ENCODE assay signal across 8 cellular contexts in genomic region chr12:57112492-57113294, GRCh38. TPM values are rescaled to one million over a fixed set of nuclear protein-coding genes. Genes with fewer than 3 reads are reported as not detected.
DNase-seq lines count a peak whose midpoint lies in the region; ATAC-seq, FAIRE-seq and TF ChIP-seq lines count a peak whose summit lies in the region.

No MANE protein-coding gene starts in this region.

- H3K27me3 ChIP-seq in DND-41 (ENCODE audit: insufficient read depth, low read length, poor library complexity) (no peaks in the 10 kb centered on the region), SJSA1 (replicated peaks) (no peaks in the 10 kb centered on the region), small intestine (ENCODE audit: control insufficient read depth in 2 of 2, insufficient read depth in 2 of 2, low read length in 2 of 2) (no peaks in the 10 kb centered on the region)

- H3K27ac ChIP-seq in DND-41 (ENCODE audit: low read length) (peak overlapping the region; percentile 93), SJSA1 (peak overlapping the region; percentile 77; the same call in 1 of the 2 replicates), small intestine (ENCODE audit: low read depth in 1 of 2, low read length in 1 of 2) (peak overlapping the region; percentile 89 to 93)

- H3K9me3 ChIP-seq in DND-41 (ENCODE audit: insufficient read depth, low read length, severe bottlenecking): no peaks in the 10 kb centered on the region
- no peaks in the 10 kb centered on the region for H3K9me3 ChIP-seq in SJSA1 (replicated peaks)
- H3K9me3 ChIP-seq in small intestine (ENCODE audit: control insufficient read depth, low read depth): no peaks in the 10 kb centered on the region

- H3K4me1 ChIP-seq in DND-41 (ENCODE audit: insufficient read depth, low read length) (peaks cover 37% of the 10 kb centered on the region), SJSA1 (replicated peaks) (peaks cover 32% of the 10 kb centered on the region), small intestine (ENCODE audit: control insufficient read depth in 2 of 2, insufficient read depth in 1 of 2, low read depth in 1 of 2, low read length in 1 of 2) (peaks cover 0 to 4% of the 10 kb centered on the region in 2 donors)

- peak overlapping the region; percentile 89; the same call in 1 of the 2 replicates for H2AFZ ChIP-seq in DND-41 (ENCODE audit: low read depth, low read length)

- peak; percentile 100 for TF ChIP-seq CTCF in DND-41 (IDR thresholded peaks at IDR 0.05; ENCODE audit: borderline replicate concordance, extremely low read depth, low read length, poor library complexity, severe bottlenecking)
- peak; percentile 81 for TF ChIP-seq CTCF in fibroblast of the aortic adventitia (IDR thresholded peaks at IDR 0.05; ENCODE audit: insufficient read depth, low read length)

- H3K36me3 ChIP-seq in DND-41 (ENCODE audit: insufficient read depth, low read length) (no peaks in the 10 kb centered on the region), SJSA1 (peaks cover 5% of the 10 kb centered on the region; the same call in 1 of the 2 replicates), small intestine (ENCODE audit: control insufficient read depth in 2 of 2, insufficient read depth in 2 of 2, low read length in 2 of 2) (no peaks in the 10 kb centered on the region)

- 64 to 66% (median 66%) methylated on average over 9 of the region's 9 CpGs for WGBS in small intestine, 3 donors

- peak overlapping the region; percentile 78 for H3K9ac ChIP-seq in DND-41 (ENCODE audit: low read depth, low read length)

- no peak for ATAC-seq in DND-41 (ENCODE audit: insufficient read depth, low read depth)
- ATAC-seq in GM21723 (IDR thresholded peaks at IDR 0.05; ENCODE audit: unreplicated experiment): peak; percentile 63
- ATAC-seq in HG02798 (IDR thresholded peaks at IDR 0.05; ENCODE audit: poor library complexity, unreplicated experiment): no peak

- peaks cover 19% of the 10 kb centered on the region for H3K79me2 ChIP-seq in DND-41 (ENCODE audit: insufficient read depth, low read length)

- no peak for DNase-seq in DND-41
- no peak for DNase-seq in SJSA1 (ENCODE audit: low read depth in 1 of 2, low spot score in 2 of 2)
- no peak for DNase-seq in fibroblast of the aortic adventitia (ENCODE audit: low read depth)
- no peak for DNase-seq in small intestine
- no peak for DNase-seq in medulla oblongata (ENCODE audit: extremely low spot score)
- no peak for DNase-seq in AG08395 (ENCODE audit: low spot score)

- FAIRE-seq in small intestine (lab: Jason Lieb, UNC): no peak

- peak overlapping the region; percentile 99 for H3K4me2 ChIP-seq in DND-41 (ENCODE audit: insufficient read depth, low read length)

- H4K20me1 ChIP-seq in DND-41 (ENCODE audit: insufficient read depth, low read length): peaks cover 1% of the 10 kb centered on the region; the same call in 1 of the 2 replicates

- H3K4me3 ChIP-seq in DND-41 (ENCODE audit: low read depth in 1 of 2, low read length in 2 of 2): peak overlapping the region in 1 of 2 experiments; percentile 90; a peak in 2 of 4 replicates
- peak overlapping the region; percentile 46 for H3K4me3 ChIP-seq in SJSA1
- H3K4me3 ChIP-seq in fibroblast of the aortic adventitia (ENCODE audit: low read depth, low read length): peak overlapping the region; percentile 48
- no peak overlapping the region for H3K4me3 ChIP-seq in small intestine (ENCODE audit: low read depth in 1 of 2, low read length in 2 of 2)

RNA-seq across cellular contexts. Expression of gene STAT6, which starts 1.5 kb away (rescaled TPM):
- total RNA-seq in SJSA1 (2014; rRNA removed; shearing (Covaris generic)): 29.9 and 34.0 TPM in 2 replicates
- 89.0 and 102 TPM in 2 replicates for total RNA-seq in fibroblast of the aortic adventitia (ENCODE audit: low replicate concordance)
- polyA plus RNA-seq in small intestine: 100 to 1,000 TPM; 129 to 842 (median 558) TPM

RNA-seq across cellular contexts. Expression of gene LRP1, which starts 15.6 kb away (rescaled TPM):
- total RNA-seq in SJSA1 (2014; rRNA removed; shearing (Covaris generic)): 21.2 and 33.3 TPM in 2 replicates
- 381 and 541 TPM in 2 replicates for total RNA-seq in fibroblast of the aortic adventitia (ENCODE audit: low replicate concordance)
- 10 to 100 TPM; 24.3 to 47.5 (median 35.8) TPM for polyA plus RNA-seq in small intestine

RNA-seq across cellular contexts. Expression of gene NAB2, which starts 23.8 kb away (rescaled TPM):
- total RNA-seq in SJSA1 (2014; rRNA removed; shearing (Covaris generic)): 21.6 and 22.2 TPM in 2 replicates
- total RNA-seq in fibroblast of the aortic adventitia (ENCODE audit: low replicate concordance): 41.8 and 54.2 TPM in 2 replicates
- polyA plus RNA-seq in small intestine: 10 to 100 TPM; 11.4 to 21.2 (median 14.9) TPM

RNA-seq across cellular contexts. Expression of gene NEMP1, which starts 34.1 kb away (rescaled TPM):
- 31.5 and 40.3 TPM in 2 replicates for total RNA-seq in SJSA1 (2014; rRNA removed; shearing (Covaris generic))
- 4.7 and 25.0 TPM in 2 replicates for total RNA-seq in fibroblast of the aortic adventitia (ENCODE audit: low replicate concordance)
- polyA plus RNA-seq in small intestine: 1 to 10 TPM in 1 of 3 donors, under 1 TPM in 2; 0.45 to 3.6 (median 0.54) TPM

RNA-seq across cellular contexts. Expression of gene LRP1-AS, which starts 34.7 kb away (rescaled TPM):
- total RNA-seq in SJSA1 (2014; rRNA removed; shearing (Covaris generic)): not detected in 2 replicates
- total RNA-seq in fibroblast of the aortic adventitia (ENCODE audit: low replicate concordance): not detected in 2 replicates
- under 1 TPM in 1 of 3 donors, not detected in 2; 0.15 TPM for polyA plus RNA-seq in small intestine

Comparison
In these comparisons a context has a peak if more than half of its experiments do, and no peak if none do; other contexts are left out.
1. H3K4me3 ChIP-seq: peak in SJSA1 (single experiment) and fibroblast of the aortic adventitia (single experiment); none in small intestine (0 of 2).
2. RNA of gene LRP1, which starts 15.6 kb away (total RNA-seq): 381 to 541 TPM in fibroblast of the aortic adventitia; 21.2 to 33.3 TPM in SJSA1; every median in the first group is over 10 times any median in the second.
3. Peak in every context shown above with its lines, with median percentiles within 50 percentile points of each other: H3K27ac ChIP-seq.